7 cellular contexts compared by ENCODE assay signal in the genomic region with DNA sequence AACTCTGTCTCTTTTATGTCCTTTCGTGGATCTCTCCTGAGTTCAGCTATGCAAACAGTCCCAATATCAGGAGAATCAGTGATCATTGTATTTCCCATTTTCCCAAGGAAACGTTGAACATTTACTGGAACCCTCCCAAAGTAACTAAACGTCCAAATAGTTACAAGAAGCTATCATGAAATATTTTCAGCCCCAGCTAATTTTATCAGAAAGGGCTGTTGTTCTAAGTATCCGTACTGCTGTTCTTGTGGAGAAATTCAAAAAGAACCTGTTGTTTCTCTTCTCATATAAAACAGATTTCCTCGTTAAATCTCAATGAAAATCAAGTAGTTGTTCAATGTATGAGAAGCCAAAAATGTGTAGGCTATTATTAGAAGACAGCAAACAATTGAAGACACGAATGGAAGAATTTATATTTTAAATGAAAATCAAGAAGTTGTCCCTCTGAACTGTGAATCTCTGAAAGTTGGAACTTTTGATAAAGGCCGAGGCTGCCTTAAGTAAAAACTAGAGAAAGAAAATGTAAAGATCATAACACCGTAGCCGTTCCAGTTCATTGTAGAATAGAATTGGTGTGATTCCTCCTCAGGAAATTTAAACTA.
DNase-seq lines count a peak whose midpoint lies in the region; ATAC-seq and TF ChIP-seq lines count a peak whose summit lies in the region.

No MANE protein-coding gene starts in this region.

- TF ChIP-seq CTCF in HFF-Myc (IDR thresholded peaks at IDR 0.05; ENCODE audit: low read depth, low read length, missing control alignments), result no peak

- ATAC-seq in activated CD8-positive, alpha-beta T cell treated with anti-CD3 and anti-CD28 coated beads, Interleukin-2, amount 10 ng/mL, durations not matched to agents 7 days and 5 days, result no peak
- no peak for ATAC-seq in stimulated activated memory B cell treated with anti-CD40 and anti-IgM and Interleukin-4, amounts not matched to agents 10 μg/mL and 1 μg/mL and 100 μg/mL, for 72 hours

- CTCF ChIA-PET in activated CD8-positive, alpha-beta T cell treated with anti-CD3 and anti-CD28 coated beads, Interleukin-2, amount 10 ng/mL, durations not matched to agents 7 days and 5 days (lab: Charles Lee), result interaction anchor here (1.3 to 2.6 kb wide), 5 partner anchors 10 to 19 kb away, joined by 3 to 9 read pairs (median 5); a partner anchor contains a TSS

- WGBS in iPS DF 6.9 (ENCODE audit: insufficient coverage, insufficient read length), result no CpG with 5 or more reads among the region's 9 CpGs

- no peak for DNase-seq in HFF-Myc (ENCODE audit: extremely low read depth, low read depth)
- DNase-seq in activated CD8-positive, alpha-beta T cell treated with anti-CD3 and anti-CD28 coated beads, Interleukin-2, amount 10 ng/mL, durations not matched to agents 7 days and 5 days, result no peak
- DNase-seq in iPS DF 6.9 (ENCODE audit: low read depth, low spot score), result no peak
- no peak for DNase-seq in effector CD8-positive, alpha-beta T cell (lab: John Stamatoyannopoulos, UW)
- no peak for DNase-seq in ACHN
- DNase-seq in dedifferentiated amniotic fluid mesenchymal stem cell (ENCODE audit: extremely low spot score), result no peak

- POLR2A ChIA-PET in activated CD8-positive, alpha-beta T cell treated with anti-CD3 and anti-CD28 coated beads, Interleukin-2, amount 10 ng/mL, durations not matched to agents 7 days and 5 days (lab: Charles Lee), result interaction anchor here (0.6 to 30.7 kb wide), 25 partner anchors 8 to 1699 kb away, joined by 3 to 2224 read pairs (median 84); a partner anchor contains a TSS

- no peaks in the 10 kb centered on the region for H3K4me1 ChIP-seq in iPS DF 6.9 (ENCODE audit: control insufficient read depth, insufficient read depth, low read length)

- no peaks in the 10 kb centered on the region for H3K9me3 Mint-ChIP-seq in activated CD8-positive, alpha-beta T cell treated with anti-CD3 and anti-CD28 coated beads, Interleukin-2, amount 10 ng/mL, durations not matched to agents 7 days and 5 days (ENCODE audit: insufficient read depth)
- no peaks in the 10 kb centered on the region for H3K9me3 Mint-ChIP-seq in stimulated activated memory B cell treated with anti-CD40 and anti-IgM and Interleukin-4, amounts not matched to agents 10 μg/mL and 1 μg/mL and 100 μg/mL, for 72 hours

- H3K36me3 ChIP-seq in iPS DF 6.9 (ENCODE audit: control insufficient read depth, insufficient read depth, low read length), result no peaks in the 10 kb centered on the region

- H3K9me3 ChIP-seq in iPS DF 6.9 (ENCODE audit: control insufficient read depth, insufficient read depth, low read length), result no peaks in the 10 kb centered on the region

- H3K4me3 ChIP-seq in HFF-Myc (replicated peaks; ENCODE audit: low read depth, low read length), result peak overlapping the region; percentile 77
- H3K4me3 ChIP-seq in iPS DF 6.9 (ENCODE audit: low read length), result peak overlapping the region; percentile 19; the same call in 1 of the 2 replicates

- H3K27ac Mint-ChIP-seq in activated CD8-positive, alpha-beta T cell treated with anti-CD3 and anti-CD28 coated beads, Interleukin-2, amount 10 ng/mL, durations not matched to agents 7 days and 5 days, result peak overlapping the region; percentile 93
- H3K27ac Mint-ChIP-seq in stimulated activated memory B cell treated with anti-CD40 and anti-IgM and Interleukin-4, amounts not matched to agents 10 μg/mL and 1 μg/mL and 100 μg/mL, for 72 hours, result peak overlapping the region; percentile 98

- H3K4me3 Mint-ChIP-seq in activated CD8-positive, alpha-beta T cell treated with anti-CD3 and anti-CD28 coated beads, Interleukin-2, amount 10 ng/mL, durations not matched to agents 7 days and 5 days, result peak overlapping the region; percentile 99
- H3K4me3 Mint-ChIP-seq in stimulated activated memory B cell treated with anti-CD40 and anti-IgM and Interleukin-4, amounts not matched to agents 10 μg/mL and 1 μg/mL and 100 μg/mL, for 72 hours, result peak overlapping the region; percentile 93

- in situ Hi-C loops in ACHN (cut with HindIII; ENCODE audit: low pct_ligation_motif_present, low pct_unique_long_range_greater_than_20kb, low sequenced_read_pairs), result no loop called here

- peaks cover 46% of the 10 kb centered on the region for H3K36me3 Mint-ChIP-seq in activated CD8-positive, alpha-beta T cell treated with anti-CD3 and anti-CD28 coated beads, Interleukin-2, amount 10 ng/mL, durations not matched to agents 7 days and 5 days (ENCODE audit: low read depth)
- H3K36me3 Mint-ChIP-seq in stimulated activated memory B cell treated with anti-CD40 and anti-IgM and Interleukin-4, amounts not matched to agents 10 μg/mL and 1 μg/mL and 100 μg/mL, for 72 hours, result peaks cover 43% of the 10 kb centered on the region

- H3K4me1 Mint-ChIP-seq in activated CD8-positive, alpha-beta T cell treated with anti-CD3 and anti-CD28 coated beads, Interleukin-2, amount 10 ng/mL, durations not matched to agents 7 days and 5 days (ENCODE audit: low read depth), result peaks cover 40% of the 10 kb centered on the region
- peaks cover 35% of the 10 kb centered on the region for H3K4me1 Mint-ChIP-seq in stimulated activated memory B cell treated with anti-CD40 and anti-IgM and Interleukin-4, amounts not matched to agents 10 μg/mL and 1 μg/mL and 100 μg/mL, for 72 hours

- no peaks in the 10 kb centered on the region for H3K27me3 Mint-ChIP-seq in activated CD8-positive, alpha-beta T cell treated with anti-CD3 and anti-CD28 coated beads, Interleukin-2, amount 10 ng/mL, durations not matched to agents 7 days and 5 days (ENCODE audit: low read depth)
- no peaks in the 10 kb centered on the region for H3K27me3 Mint-ChIP-seq in stimulated activated memory B cell treated with anti-CD40 and anti-IgM and Interleukin-4, amounts not matched to agents 10 μg/mL and 1 μg/mL and 100 μg/mL, for 72 hours

- no peak overlapping the region for H3K27ac ChIP-seq in iPS DF 6.9 (ENCODE audit: low read length)

- H3K27me3 ChIP-seq in iPS DF 6.9 (ENCODE audit: control insufficient read depth, insufficient read depth, low read length), result no peaks in the 10 kb centered on the region
